1 cellular context compared by ENCODE assay signal in the genomic region with DNA sequence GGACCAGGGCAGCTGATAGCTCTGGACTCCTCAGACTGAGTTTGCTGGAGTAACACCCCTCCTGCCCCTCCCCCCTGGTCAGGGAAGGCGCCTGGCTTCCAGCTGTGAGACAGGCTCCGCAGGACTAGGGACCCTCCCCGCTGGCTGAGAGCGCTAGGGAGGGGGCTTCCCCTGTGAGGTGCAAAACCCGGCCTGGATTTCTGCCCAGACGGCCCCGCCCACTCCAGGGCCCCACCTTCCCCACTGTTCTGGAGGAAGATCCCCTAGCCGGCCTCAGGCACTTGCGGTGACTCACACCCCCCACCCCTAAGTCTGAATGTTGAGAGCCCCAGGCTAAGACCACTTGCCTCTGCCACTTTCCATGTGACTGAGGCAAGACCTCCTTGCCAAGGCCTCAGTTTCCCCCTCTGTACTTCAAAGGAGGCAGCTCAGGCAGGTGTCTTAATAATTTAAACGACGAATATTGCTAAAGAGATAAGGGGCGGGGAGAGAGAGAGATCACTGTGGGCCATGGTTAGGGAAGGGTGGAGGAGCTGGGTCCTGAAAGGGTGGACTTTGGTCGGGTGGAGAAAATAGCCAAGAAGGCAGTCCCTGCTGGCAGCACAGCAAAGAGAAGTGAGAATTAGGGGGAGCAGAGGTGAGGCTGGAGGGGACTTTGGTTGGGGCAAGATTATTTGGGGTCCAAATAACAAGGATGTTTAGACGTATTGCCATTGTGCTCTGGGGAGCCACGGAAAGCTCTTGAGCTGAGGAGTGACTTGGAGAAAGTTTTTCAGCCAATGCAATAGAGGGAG.
TF ChIP-seq lines count a peak whose summit lies in the region.

No MANE protein-coding gene starts in this region.

TF ChIP-seq in HEK293, 187 proteins besides CTCF, POLR2A, EP300 and RAD21 (continued from another document):
- TF ChIP-seq PRDM4 (tag by site-specific recombination; IDR thresholded peaks at IDR 0.05) (0 out of 2 replicates have a peak, but pooled peaks have one; percentile 26), ZIC2 (tag by site-specific recombination; IDR thresholded peaks at IDR 0.05) (peak; percentile 91), KLF8 (tag by site-specific recombination; IDR thresholded peaks at IDR 0.05) (peak; percentile 90), ZNF626 (tag by site-specific recombination; IDR thresholded peaks at IDR 0.05) (no peak), ZNF335 (tag by site-specific recombination; conservative IDR thresholded peaks at IDR 0.05) (peak; percentile 67; the same call in 1 of the 2 replicates), ZNF707 (tag by site-specific recombination; IDR thresholded peaks at IDR 0.05) (no peak), ZNF324 (tag by site-specific recombination; IDR thresholded peaks at IDR 0.05) (0 out of 2 replicates have a peak, but pooled peaks have one; percentile 69), ZNF184 (tag by site-specific recombination; IDR thresholded peaks at IDR 0.05) (peak; percentile 56; the same call in 1 of the 2 replicates), ZBTB10 (tag by site-specific recombination; IDR thresholded peaks at IDR 0.05) (0 out of 2 replicates have a peak, but pooled peaks have one; percentile 54), SCRT2 (tag by site-specific recombination; IDR thresholded peaks at IDR 0.05) (no peak), ZBTB26 (tag by site-specific recombination; optimal IDR thresholded peaks at IDR 0.05) (peak; percentile 27), ZNF785 (tag by site-specific recombination; IDR thresholded peaks at IDR 0.05) (no peak), GLIS1 (tag by site-specific recombination; IDR thresholded peaks at IDR 0.05) (peak; percentile 66), BCL11A (tag by site-specific recombination; IDR thresholded peaks at IDR 0.05; ENCODE audit: low read depth) (no peak), ZNF596 (tag by site-specific recombination; IDR thresholded peaks at IDR 0.05) (0 out of 2 replicates have a peak, but pooled peaks have one; percentile 32), ZNF561 (tag by site-specific recombination; IDR thresholded peaks at IDR 0.05; ENCODE audit: borderline replicate concordance) (peak; percentile 99), GFI1B (tag by site-specific recombination; IDR thresholded peaks at IDR 0.05) (no peak), BCL6B (tag by site-specific recombination; IDR thresholded peaks at IDR 0.05) (no peak), KLF9 (tag by site-specific recombination; IDR thresholded peaks at IDR 0.05; ENCODE audit: low read depth) (peak; percentile 98), GLIS2 (tag by site-specific recombination; IDR thresholded peaks at IDR 0.05) (peak; percentile 87), ZFP37 (tag by site-specific recombination; IDR thresholded peaks at IDR 0.05) (no peak), KLF17 (tag by site-specific recombination; IDR thresholded peaks at IDR 0.05) (peak; percentile 86), SP3 (tag by site-specific recombination; IDR thresholded peaks at IDR 0.05) (peak; percentile 93), ZNF23 (tag by site-specific recombination; IDR thresholded peaks at IDR 0.05; ENCODE audit: borderline replicate concordance) (no peak), ZNF639 (tag by site-specific recombination; IDR thresholded peaks at IDR 0.05) (no peak), ZFHX2 (tag by site-specific recombination; conservative IDR thresholded peaks at IDR 0.05) (peak; percentile 64)
- TF ChIP-seq, protein P1, sequence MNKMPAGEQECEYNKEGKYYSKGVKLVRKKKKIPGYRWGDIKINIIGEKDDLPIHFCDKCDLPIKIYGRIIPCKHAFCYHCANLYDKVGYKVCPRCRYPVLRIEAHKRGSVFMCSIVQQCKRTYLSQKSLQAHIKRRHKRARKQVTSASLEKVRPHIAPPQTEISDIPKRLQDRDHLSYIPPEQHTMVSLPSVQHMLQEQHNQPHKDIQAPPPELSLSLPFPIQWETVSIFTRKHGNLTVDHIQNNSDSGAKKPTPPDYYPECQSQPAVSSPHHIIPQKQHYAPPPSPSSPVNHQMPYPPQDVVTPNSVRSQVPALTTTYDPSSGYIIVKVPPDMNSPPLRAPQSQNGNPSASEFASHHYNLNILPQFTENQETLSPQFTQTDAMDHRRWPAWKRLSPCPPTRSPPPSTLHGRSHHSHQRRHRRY (tag by site-specific recombination; IDR thresholded peaks at IDR 0.05) = no peak
- TF ChIP-seq, protein P2, sequence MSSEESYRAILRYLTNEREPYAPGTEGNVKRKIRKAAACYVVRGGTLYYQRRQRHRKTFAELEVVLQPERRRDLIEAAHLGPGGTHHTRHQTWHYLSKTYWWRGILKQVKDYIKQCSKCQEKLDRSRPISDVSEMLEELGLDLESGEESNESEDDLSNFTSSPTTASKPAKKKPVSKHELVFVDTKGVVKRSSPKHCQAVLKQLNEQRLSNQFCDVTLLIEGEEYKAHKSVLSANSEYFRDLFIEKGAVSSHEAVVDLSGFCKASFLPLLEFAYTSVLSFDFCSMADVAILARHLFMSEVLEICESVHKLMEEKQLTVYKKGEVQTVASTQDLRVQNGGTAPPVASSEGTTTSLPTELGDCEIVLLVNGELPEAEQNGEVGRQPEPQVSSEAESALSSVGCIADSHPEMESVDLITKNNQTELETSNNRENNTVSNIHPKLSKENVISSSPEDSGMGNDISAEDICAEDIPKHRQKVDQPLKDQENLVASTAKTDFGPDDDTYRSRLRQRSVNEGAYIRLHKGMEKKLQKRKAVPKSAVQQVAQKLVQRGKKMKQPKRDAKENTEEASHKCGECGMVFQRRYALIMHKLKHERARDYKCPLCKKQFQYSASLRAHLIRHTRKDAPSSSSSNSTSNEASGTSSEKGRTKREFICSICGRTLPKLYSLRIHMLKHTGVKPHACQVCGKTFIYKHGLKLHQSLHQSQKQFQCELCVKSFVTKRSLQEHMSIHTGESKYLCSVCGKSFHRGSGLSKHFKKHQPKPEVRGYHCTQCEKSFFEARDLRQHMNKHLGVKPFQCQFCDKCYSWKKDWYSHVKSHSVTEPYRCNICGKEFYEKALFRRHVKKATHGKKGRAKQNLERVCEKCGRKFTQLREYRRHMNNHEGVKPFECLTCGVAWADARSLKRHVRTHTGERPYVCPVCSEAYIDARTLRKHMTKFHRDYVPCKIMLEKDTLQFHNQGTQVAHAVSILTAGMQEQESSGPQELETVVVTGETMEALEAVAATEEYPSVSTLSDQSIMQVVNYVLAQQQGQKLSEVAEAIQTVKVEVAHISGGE (tag by site-specific recombination; conservative IDR thresholded peaks at IDR 0.05; ENCODE audit: low read depth) = no peak
- TF ChIP-seq, protein P3, sequence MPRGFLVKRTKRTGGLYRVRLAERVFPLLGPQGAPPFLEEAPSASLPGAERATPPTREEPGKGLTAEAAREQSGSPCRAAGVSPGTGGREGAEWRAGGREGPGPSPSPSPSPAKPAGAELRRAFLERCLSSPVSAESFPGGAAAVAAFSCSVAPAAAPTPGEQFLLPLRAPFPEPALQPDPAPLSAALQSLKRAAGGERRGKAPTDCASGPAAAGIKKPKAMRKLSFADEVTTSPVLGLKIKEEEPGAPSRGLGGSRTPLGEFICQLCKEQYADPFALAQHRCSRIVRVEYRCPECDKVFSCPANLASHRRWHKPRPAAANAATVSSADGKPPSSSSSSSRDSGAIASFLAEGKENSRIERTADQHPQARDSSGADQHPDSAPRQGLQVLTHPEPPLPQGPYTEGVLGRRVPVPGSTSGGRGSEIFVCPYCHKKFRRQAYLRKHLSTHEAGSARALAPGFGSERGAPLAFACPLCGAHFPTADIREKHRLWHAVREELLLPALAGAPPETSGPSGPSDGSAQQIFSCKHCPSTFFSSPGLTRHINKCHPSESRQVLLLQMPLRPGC (tag by site-specific recombination; IDR thresholded peaks at IDR 0.05) = peak; percentile 31; the same call in 1 of the 2 replicates
- TF ChIP-seq, protein P4, sequence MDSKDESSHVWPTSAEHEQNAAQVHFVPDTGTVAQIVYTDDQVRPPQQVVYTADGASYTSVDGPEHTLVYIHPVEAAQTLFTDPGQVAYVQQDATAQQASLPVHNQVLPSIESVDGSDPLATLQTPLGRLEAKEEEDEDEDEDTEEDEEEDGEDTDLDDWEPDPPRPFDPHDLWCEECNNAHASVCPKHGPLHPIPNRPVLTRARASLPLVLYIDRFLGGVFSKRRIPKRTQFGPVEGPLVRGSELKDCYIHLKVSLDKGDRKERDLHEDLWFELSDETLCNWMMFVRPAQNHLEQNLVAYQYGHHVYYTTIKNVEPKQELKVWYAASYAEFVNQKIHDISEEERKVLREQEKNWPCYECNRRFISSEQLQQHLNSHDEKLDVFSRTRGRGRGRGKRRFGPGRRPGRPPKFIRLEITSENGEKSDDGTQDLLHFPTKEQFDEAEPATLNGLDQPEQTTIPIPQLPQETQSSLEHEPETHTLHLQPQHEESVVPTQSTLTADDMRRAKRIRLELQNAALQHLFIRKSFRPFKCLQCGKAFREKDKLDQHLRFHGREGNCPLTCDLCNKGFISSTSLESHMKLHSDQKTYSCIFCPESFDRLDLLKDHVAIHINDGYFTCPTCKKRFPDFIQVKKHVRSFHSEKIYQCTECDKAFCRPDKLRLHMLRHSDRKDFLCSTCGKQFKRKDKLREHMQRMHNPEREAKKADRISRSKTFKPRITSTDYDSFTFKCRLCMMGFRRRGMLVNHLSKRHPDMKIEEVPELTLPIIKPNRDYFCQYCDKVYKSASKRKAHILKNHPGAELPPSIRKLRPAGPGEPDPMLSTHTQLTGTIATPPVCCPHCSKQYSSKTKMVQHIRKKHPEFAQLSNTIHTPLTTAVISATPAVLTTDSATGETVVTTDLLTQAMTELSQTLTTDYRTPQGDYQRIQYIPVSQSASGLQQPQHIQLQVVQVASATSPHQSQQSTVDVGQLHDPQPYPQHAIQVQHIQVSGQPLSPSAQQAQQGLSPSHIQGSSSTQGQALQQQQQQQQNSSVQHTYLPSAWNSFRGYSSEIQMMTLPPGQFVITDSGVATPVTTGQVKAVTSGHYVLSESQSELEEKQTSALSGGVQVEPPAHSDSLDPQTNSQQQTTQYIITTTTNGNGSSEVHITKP (tag by site-specific recombination; IDR thresholded peaks at IDR 0.05) = peak; percentile 85
TF ChIP-seq in HEK293: peak in this region for 40.
